In the genomic region with DNA sequence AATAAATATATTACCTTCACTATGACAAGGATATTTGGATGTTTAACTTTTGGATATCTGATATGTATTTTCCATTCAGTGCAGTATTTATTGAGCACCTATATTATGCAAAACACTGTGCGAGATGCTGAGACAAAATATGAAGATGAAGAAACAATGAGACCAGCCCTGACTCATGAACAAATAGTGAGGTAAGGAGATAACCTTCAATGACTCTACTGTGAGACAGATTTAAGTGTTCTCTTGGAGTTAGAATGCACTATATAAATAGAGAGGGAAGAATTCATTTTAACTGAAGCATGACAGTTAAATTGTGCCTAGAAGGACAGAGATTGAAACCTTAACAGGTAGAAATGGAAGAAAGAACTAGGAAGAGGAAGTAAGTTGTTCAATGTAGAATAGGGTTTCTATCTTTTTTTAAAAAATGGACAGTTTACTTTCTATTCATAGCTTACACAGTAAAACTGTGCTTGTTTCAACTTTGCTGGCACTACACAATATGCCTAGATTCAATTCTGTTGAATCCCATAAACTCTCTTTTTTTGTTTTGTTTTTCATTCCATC, we compare ENCODE assay signal across 1 cellular context.
TF ChIP-seq lines count a peak whose summit lies in the region.

No MANE protein-coding gene starts in this region.

TF ChIP-seq in GM23338, 12 proteins besides CTCF, POLR2A, EP300 and RAD21 (continued from another document):
- TF ChIP-seq, protein P1, sequence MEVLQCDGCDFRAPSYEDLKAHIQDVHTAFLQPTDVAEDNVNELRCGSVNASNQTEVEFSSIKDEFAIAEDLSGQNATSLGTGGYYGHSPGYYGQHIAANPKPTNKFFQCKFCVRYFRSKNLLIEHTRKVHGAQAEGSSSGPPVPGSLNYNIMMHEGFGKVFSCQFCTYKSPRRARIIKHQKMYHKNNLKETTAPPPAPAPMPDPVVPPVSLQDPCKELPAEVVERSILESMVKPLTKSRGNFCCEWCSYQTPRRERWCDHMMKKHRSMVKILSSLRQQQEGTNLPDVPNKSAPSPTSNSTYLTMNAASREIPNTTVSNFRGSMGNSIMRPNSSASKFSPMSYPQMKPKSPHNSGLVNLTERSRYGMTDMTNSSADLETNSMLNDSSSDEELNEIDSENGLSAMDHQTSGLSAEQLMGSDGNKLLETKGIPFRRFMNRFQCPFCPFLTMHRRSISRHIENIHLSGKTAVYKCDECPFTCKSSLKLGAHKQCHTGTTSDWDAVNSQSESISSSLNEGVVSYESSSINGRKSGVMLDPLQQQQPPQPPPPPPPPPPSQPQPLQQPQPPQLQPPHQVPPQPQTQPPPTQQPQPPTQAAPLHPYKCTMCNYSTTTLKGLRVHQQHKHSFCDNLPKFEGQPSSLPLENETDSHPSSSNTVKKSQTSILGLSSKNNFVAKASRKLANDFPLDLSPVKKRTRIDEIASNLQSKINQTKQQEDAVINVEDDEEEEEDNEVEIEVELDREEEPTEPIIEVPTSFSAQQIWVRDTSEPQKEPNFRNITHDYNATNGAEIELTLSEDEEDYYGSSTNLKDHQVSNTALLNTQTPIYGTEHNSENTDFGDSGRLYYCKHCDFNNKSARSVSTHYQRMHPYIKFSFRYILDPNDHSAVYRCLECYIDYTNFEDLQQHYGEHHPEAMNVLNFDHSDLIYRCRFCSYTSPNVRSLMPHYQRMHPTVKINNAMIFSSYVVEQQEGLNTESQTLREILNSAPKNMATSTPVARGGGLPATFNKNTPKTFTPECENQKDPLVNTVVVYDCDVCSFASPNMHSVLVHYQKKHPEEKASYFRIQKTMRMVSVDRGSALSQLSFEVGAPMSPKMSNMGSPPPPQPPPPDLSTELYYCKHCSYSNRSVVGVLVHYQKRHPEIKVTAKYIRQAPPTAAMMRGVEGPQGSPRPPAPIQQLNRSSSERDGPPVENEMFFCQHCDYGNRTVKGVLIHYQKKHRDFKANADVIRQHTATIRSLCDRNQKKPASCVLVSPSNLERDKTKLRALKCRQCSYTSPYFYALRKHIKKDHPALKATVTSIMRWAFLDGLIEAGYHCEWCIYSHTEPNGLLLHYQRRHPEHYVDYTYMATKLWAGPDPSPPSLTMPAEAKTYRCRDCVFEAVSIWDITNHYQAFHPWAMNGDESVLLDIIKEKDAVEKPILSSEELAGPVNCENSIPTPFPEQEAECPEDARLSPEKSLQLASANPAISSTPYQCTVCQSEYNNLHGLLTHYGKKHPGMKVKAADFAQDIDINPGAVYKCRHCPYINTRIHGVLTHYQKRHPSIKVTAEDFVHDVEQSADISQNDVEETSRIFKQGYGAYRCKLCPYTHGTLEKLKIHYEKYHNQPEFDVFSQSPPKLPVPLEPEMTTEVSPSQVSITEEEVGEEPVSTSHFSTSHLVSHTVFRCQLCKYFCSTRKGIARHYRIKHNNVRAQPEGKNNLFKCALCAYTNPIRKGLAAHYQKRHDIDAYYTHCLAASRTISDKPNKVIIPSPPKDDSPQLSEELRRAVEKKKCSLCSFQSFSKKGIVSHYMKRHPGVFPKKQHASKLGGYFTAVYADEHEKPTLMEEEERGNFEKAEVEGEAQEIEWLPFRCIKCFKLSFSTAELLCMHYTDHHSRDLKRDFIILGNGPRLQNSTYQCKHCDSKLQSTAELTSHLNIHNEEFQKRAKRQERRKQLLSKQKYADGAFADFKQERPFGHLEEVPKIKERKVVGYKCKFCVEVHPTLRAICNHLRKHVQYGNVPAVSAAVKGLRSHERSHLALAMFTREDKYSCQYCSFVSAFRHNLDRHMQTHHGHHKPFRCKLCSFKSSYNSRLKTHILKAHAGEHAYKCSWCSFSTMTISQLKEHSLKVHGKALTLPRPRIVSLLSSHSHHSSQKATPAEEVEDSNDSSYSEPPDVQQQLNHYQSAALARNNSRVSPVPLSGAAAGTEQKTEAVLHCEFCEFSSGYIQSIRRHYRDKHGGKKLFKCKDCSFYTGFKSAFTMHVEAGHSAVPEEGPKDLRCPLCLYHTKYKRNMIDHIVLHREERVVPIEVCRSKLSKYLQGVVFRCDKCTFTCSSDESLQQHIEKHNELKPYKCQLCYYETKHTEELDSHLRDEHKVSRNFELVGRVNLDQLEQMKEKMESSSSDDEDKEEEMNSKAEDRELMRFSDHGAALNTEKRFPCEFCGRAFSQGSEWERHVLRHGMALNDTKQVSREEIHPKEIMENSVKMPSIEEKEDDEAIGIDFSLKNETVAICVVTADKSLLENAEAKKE (CRISPR knock-in tag; IDR thresholded peaks at IDR 0.05) = no peak
- TF ChIP-seq, protein P2, sequence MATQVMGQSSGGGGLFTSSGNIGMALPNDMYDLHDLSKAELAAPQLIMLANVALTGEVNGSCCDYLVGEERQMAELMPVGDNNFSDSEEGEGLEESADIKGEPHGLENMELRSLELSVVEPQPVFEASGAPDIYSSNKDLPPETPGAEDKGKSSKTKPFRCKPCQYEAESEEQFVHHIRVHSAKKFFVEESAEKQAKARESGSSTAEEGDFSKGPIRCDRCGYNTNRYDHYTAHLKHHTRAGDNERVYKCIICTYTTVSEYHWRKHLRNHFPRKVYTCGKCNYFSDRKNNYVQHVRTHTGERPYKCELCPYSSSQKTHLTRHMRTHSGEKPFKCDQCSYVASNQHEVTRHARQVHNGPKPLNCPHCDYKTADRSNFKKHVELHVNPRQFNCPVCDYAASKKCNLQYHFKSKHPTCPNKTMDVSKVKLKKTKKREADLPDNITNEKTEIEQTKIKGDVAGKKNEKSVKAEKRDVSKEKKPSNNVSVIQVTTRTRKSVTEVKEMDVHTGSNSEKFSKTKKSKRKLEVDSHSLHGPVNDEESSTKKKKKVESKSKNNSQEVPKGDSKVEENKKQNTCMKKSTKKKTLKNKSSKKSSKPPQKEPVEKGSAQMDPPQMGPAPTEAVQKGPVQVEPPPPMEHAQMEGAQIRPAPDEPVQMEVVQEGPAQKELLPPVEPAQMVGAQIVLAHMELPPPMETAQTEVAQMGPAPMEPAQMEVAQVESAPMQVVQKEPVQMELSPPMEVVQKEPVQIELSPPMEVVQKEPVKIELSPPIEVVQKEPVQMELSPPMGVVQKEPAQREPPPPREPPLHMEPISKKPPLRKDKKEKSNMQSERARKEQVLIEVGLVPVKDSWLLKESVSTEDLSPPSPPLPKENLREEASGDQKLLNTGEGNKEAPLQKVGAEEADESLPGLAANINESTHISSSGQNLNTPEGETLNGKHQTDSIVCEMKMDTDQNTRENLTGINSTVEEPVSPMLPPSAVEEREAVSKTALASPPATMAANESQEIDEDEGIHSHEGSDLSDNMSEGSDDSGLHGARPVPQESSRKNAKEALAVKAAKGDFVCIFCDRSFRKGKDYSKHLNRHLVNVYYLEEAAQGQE (IDR thresholded peaks at IDR 0.05; ENCODE audit: unreplicated experiment) = no peak
